Comparison of ENCODE assay signal across 18 cellular contexts in the genomic region with DNA sequence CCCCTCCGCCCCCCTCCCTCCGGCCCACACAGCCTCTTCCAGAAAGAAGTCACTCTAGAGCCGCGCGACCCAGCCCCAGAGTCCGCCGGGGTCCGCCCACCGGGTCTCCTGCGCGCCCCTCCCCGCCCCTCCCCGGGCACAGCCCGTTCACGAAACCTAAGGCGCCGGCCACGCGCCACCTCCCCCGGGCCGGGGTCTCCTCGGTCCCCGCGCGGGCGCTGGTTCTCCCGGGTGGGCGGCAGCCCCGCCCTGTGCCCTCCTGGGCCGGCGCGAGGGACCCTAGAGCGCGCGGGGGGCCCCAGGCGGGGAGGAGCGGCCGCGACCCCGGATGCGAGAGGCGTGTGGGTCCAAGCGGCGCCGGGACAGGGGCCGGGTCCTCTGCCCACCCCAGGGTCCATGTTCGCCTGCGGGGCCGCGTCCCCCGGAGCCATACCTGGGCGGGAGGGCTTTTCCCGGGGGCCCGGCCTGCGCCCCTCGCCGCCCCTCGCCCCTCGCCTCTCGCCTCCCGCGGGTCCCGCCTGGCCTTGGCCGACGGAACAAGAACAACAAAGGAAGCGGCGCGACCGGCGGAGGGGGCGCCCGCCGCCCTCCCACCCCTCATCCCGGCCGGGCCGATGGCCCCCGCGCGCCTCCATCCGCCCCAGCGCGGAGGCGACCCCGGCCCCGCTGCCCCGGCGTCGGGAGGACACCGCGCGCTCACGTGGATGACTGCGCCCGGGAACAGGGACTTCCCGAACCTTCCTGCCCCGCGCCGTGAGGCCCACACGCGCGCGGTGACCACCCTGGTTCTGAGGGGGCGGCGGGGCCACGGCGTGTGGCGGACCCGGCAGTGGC.
DNase-seq lines count a peak whose midpoint lies in the region; ATAC-seq and TF ChIP-seq lines count a peak whose summit lies in the region.
"Had no signal": no experiment of that assay in that cellular context is flagged by ENCODE, and none has a peak within 500 bp of the region (broad histone marks: within the 10 kb centered on the region; RNA-seq: fewer than 3 reads in every experiment).

No MANE protein-coding gene starts in this region.

- DNase-seq in Peyer's patch (peak in 2 of 3 donors; percentile 19 to 37), right cardiac atrium (no peak), psoas muscle (no peak), NCI-H510A treated with DMSO at 0.1 percent for 48 hours (lab: John Stamatoyannopoulos, UW) (no peak)
- no peak for DNase-seq in stimulated activated effector memory CD8-positive, alpha-beta T cell treated with anti-CD3 and anti-CD28 coated beads, Interleukin-12 subunit alpha, Interleukin-12 subunit beta, amount 100 ng/mL, for 72 hours (ENCODE audit: low spot score in 2 of 2)
- no peak for DNase-seq in stimulated activated CD4-positive, alpha-beta T cell treated with anti-CD3 and anti-CD28 coated beads, Interleukin-1b, Interleukin-23, amount 100 ng/mL, for 48 hours
- DNase-seq: activated CD8-positive, alpha-beta memory T cell treated with anti-CD3 and anti-CD28 coated beads for 24 hours; AML-193; mammary epithelial cell; NCI-H1694 treated with DMSO at 0.1 percent for 48 hours; SHP77; stimulated activated CD4-positive, alpha-beta T cell treated with anti-CD3 and anti-CD28 coated beads, Interleukin-2, amount 100 ng/mL, for 24 hours; T-helper 17 cell had no signal

- H3K27ac ChIP-seq in Peyer's patch = no peak overlapping the region
- no peak overlapping the region for H3K27ac ChIP-seq in right cardiac atrium (ENCODE audit: low read length)
- no peak overlapping the region for H3K27ac ChIP-seq in psoas muscle
- H3K27ac ChIP-seq: neutrophil had no signal

- no peaks in the 10 kb centered on the region for H3K36me3 ChIP-seq in ES-I3 (ENCODE audit: insufficient read depth, low read length)
- H3K36me3 ChIP-seq in Peyer's patch = no peaks in the 10 kb centered on the region
- H3K36me3 ChIP-seq in psoas muscle (ENCODE audit: insufficient read depth in 1 of 2, low read depth in 1 of 2) = no peaks in the 10 kb centered on the region
- H3K36me3 ChIP-seq: neutrophil had no signal

- no peak for TF ChIP-seq POLR2A in Peyer's patch (IDR thresholded peaks at IDR 0.05)

- H3K27me3 ChIP-seq in Peyer's patch (peaks cover 0 to 52% of the 10 kb centered on the region in 2 donors), right cardiac atrium (ENCODE audit: control insufficient read depth, insufficient read depth) (no peaks in the 10 kb centered on the region), psoas muscle (ENCODE audit: insufficient read depth in 3 of 3, low read length in 2 of 3) (peaks cover 0 to 100% (median 30%) of the 10 kb centered on the region in 3 donors)

- H3K4me3 Mint-ChIP-seq in stimulated activated effector memory CD8-positive, alpha-beta T cell treated with anti-CD3 and anti-CD28 coated beads, Interleukin-12 subunit alpha, Interleukin-12 subunit beta, amount 100 ng/mL, for 72 hours = no peak overlapping the region

- H3K4me1 ChIP-seq in ES-I3 (ENCODE audit: insufficient read depth, low read length) (peaks cover 7% of the 10 kb centered on the region; the same call in 1 of the 2 replicates), Peyer's patch (peaks cover 0 to 21% (median 0%) of the 10 kb centered on the region in 4 donors), right cardiac atrium (ENCODE audit: control insufficient read depth, insufficient read depth, low read length) (no peaks in the 10 kb centered on the region), psoas muscle (peaks cover 4% of the 10 kb centered on the region)

- H3K27ac Mint-ChIP-seq in stimulated activated effector memory CD8-positive, alpha-beta T cell treated with anti-CD3 and anti-CD28 coated beads, Interleukin-12 subunit alpha, Interleukin-12 subunit beta, amount 100 ng/mL, for 72 hours = no peak overlapping the region
- H3K27ac Mint-ChIP-seq: activated T-helper 2 cell treated with anti-CD3 and anti-CD28 coated beads, Interferon-gamma antibody, Interleukin-2, Interleukin-4, amounts not matched to agents 10 μg/mL and 5 μg/mL and 100 μg/mL, durations not matched to agents 14 hours and 24 hours and 36 hours; T-helper 17 cell had no signal

- peak overlapping the region in 2 of 4 donors; percentile 3 to 31 for H3K4me3 ChIP-seq in Peyer's patch
- H3K4me3 ChIP-seq in right cardiac atrium (ENCODE audit: low read length) = peak overlapping the region; percentile 22
- peak overlapping the region; percentile 7 for H3K4me3 ChIP-seq in psoas muscle

- H3K4me1 Mint-ChIP-seq in stimulated activated effector memory CD8-positive, alpha-beta T cell treated with anti-CD3 and anti-CD28 coated beads, Interleukin-12 subunit alpha, Interleukin-12 subunit beta, amount 100 ng/mL, for 72 hours = peaks cover 6% of the 10 kb centered on the region

- WGBS in right cardiac atrium = 2% methylated on average over 108 of the region's 108 CpGs
- 1 to 2% (median 2%) methylated on average over 57 to 107 of the region's 108 CpGs for WGBS in psoas muscle, 3 donors

- H3K9me3 ChIP-seq in ES-I3 (ENCODE audit: control insufficient read depth, insufficient read depth, low read length) = no peaks in the 10 kb centered on the region
- H3K9me3 ChIP-seq in Peyer's patch = no peaks in the 10 kb centered on the region
- no peaks in the 10 kb centered on the region for H3K9me3 ChIP-seq in right cardiac atrium (ENCODE audit: control insufficient read depth, low read length)
- no peaks in the 10 kb centered on the region for H3K9me3 ChIP-seq in psoas muscle
- H3K9me3 ChIP-seq: neutrophil had no signal

- H3K9ac ChIP-seq in ES-I3 (ENCODE audit: low read depth, low read length) = peak overlapping the region; percentile 49; the same call in 1 of the 2 replicates

- peak in 1 of 2 donors; percentile 20 for ATAC-seq in right cardiac atrium
- no peak for ATAC-seq in psoas muscle
- ATAC-seq in stimulated activated effector memory CD8-positive, alpha-beta T cell treated with anti-CD3 and anti-CD28 coated beads, Interleukin-12 subunit alpha, Interleukin-12 subunit beta, amount 100 ng/mL, for 72 hours = no peak
- ATAC-seq: activated CD4-positive, CD25-positive, alpha-beta regulatory T cell treated with anti-CD3 and anti-CD28 coated beads, Interleukin-2, amount 50 U/mL, for 24 hours; HepG2; T-helper 17 cell had no signal

- H3K36me3 Mint-ChIP-seq in stimulated activated effector memory CD8-positive, alpha-beta T cell treated with anti-CD3 and anti-CD28 coated beads, Interleukin-12 subunit alpha, Interleukin-12 subunit beta, amount 100 ng/mL, for 72 hours = no peaks in the 10 kb centered on the region

- TF ChIP-seq CTCF in Peyer's patch (IDR thresholded peaks at IDR 0.05) (no peak), psoas muscle (IDR thresholded peaks at IDR 0.05) (no peak)

- no peaks in the 10 kb centered on the region for H3K9me3 Mint-ChIP-seq in stimulated activated effector memory CD8-positive, alpha-beta T cell treated with anti-CD3 and anti-CD28 coated beads, Interleukin-12 subunit alpha, Interleukin-12 subunit beta, amount 100 ng/mL, for 72 hours
- H3K9me3 Mint-ChIP-seq: activated T-helper 2 cell treated with anti-CD3 and anti-CD28 coated beads, Interferon-gamma antibody, Interleukin-2, Interleukin-4, amounts not matched to agents 10 μg/mL and 5 μg/mL and 100 μg/mL, durations not matched to agents 14 hours and 24 hours and 36 hours had no signal

- intact Hi-C loops in right cardiac atrium (cut with DNase I) (no loop called here), psoas muscle (cut with DNase I) (no loop called here)

Comparison
In these comparisons a context has a peak if more than half of its experiments do, and no peak if none do; other contexts are left out.
1. DNase-seq: peak in Peyer's patch (2 of 3); none in right cardiac atrium (0 of 3), psoas muscle (0 of 2), stimulated activated effector memory CD8-positive, alpha-beta T cell treated with anti-CD3 and anti-CD28 coated beads, Interleukin-12 subunit alpha, Interleukin-12 subunit beta, amount 100 ng/mL, for 72 hours (0 of 2), NCI-H510A treated with DMSO at 0.1 percent for 48 hours (single experiment) and stimulated activated CD4-positive, alpha-beta T cell treated with anti-CD3 and anti-CD28 coated beads, Interleukin-1b, Interleukin-23, amount 100 ng/mL, for 48 hours (single experiment).